Comparison of ENCODE assay signal across 8 cellular contexts in the genomic region with DNA sequence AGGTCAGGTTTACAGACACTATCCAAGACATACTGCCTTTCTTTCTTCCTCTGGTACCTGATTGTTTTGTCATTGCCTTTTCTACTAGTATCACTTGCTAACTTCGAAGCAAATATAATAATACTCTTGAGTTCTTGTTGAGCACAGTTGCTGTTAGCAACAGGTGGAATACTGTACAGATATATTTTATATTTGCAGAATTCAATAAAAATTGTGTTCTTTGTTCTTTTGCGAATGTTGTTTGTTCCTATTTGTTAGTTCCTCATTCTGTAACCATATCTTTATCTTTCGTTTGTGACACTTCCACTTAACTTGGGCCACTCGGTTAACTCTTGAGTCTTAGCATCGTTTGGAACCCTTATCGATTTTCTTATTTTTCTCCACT. TPM values are rescaled to one million over a fixed set of nuclear protein-coding genes. Genes with fewer than 3 reads are reported as not detected.
A peak's percentile ranks its signal among the peaks of the same experiment; 100 is the strongest.
DNase-seq lines count a peak whose midpoint lies in the region; TF ChIP-seq lines count a peak whose summit lies in the region.

No MANE protein-coding gene starts in this region.

- H3K27me3 Mint-ChIP-seq in neural crest cell (ENCODE audit: low read depth) = peaks cover 39% of the 10 kb centered on the region

- peak overlapping the region; percentile 92 for H3K4me3 ChIP-seq in Loucy (ENCODE audit: low read length, poor library complexity, severe bottlenecking)
- peak overlapping the region; percentile 80 for H3K4me3 ChIP-seq in colonic mucosa

- no peaks in the 10 kb centered on the region for H3F3A ChIP-seq in Loucy (ENCODE audit: low read depth)

- peak; percentile 13 for DNase-seq in GF-D8 (lab: John Stamatoyannopoulos, UW)
- DNase-seq in colonic mucosa = no peak
- DNase-seq in neural crest cell (ENCODE audit: low read depth, low spot score) = no peak
- no peak for DNase-seq in EL
- DNase-seq in occipital lobe (lab: John Stamatoyannopoulos, UW) = no peak
- no peak for DNase-seq in NCI-H2171 treated with DMSO at 0.1 percent for 48 hours (lab: John Stamatoyannopoulos, UW)
- DNase-seq in NCI-H524 treated with DMSO at 0.1 percent for 48 hours (lab: John Stamatoyannopoulos, UW) = no peak

- H3K79me2 ChIP-seq in Loucy (ENCODE audit: insufficient read depth, low read length) = peaks cover 41% of the 10 kb centered on the region

- no peaks in the 10 kb centered on the region for H3K27me3 ChIP-seq in Loucy (ENCODE audit: insufficient read depth, low read length, poor library complexity, severe bottlenecking)
- peaks cover under 1% of the 10 kb centered on the region for H3K27me3 ChIP-seq in colonic mucosa

- H2AFZ ChIP-seq in Loucy (ENCODE audit: low read length) = no peak overlapping the region

- TF ChIP-seq CTCF in Loucy (conservative IDR thresholded peaks at IDR 0.05; ENCODE audit: low read length) = no peak
- no peak for TF ChIP-seq CTCF in colonic mucosa (IDR thresholded peaks at IDR 0.05)
- TF ChIP-seq CTCF in neural crest cell (conservative IDR thresholded peaks at IDR 0.05) = no peak

- H3K27ac Mint-ChIP-seq in neural crest cell (ENCODE audit: unreplicated experiment) = no peak overlapping the region

- H3K36me3 ChIP-seq in Loucy (ENCODE audit: insufficient read depth, low read length) (peaks cover 9% of the 10 kb centered on the region; the same call in 1 of the 2 replicates), colonic mucosa (no peaks in the 10 kb centered on the region)

- peak overlapping the region; percentile 96 for H3K4me3 Mint-ChIP-seq in neural crest cell

- H3K9ac ChIP-seq in Loucy (ENCODE audit: low read depth, low read length, poor library complexity, severe bottlenecking) (peak overlapping the region; percentile 72), colonic mucosa (ENCODE audit: low read depth in 2 of 2, low read length in 2 of 2) (peak overlapping the region; percentile 68 to 92)

- no peaks in the 10 kb centered on the region for H3K9me3 ChIP-seq in Loucy (ENCODE audit: insufficient read depth, low read depth, low read length)
- H3K9me3 ChIP-seq in colonic mucosa = no peaks in the 10 kb centered on the region

- H3K9me2 ChIP-seq in Loucy (replicated peaks; ENCODE audit: low read depth, low read length) = no peaks in the 10 kb centered on the region

- H3K36me3 Mint-ChIP-seq in neural crest cell (ENCODE audit: low read depth) = peaks cover 3% of the 10 kb centered on the region

- H3K9me3 Mint-ChIP-seq in neural crest cell = no peaks in the 10 kb centered on the region

- peaks cover 26% of the 10 kb centered on the region for H3K4me1 Mint-ChIP-seq in neural crest cell

- peak overlapping the region; percentile 80 for H3K4me2 ChIP-seq in Loucy (ENCODE audit: low read depth, low read length, poor library complexity, severe bottlenecking)

- H3K4me1 ChIP-seq in Loucy (ENCODE audit: insufficient read depth, low read length, poor library complexity, severe bottlenecking) (peaks cover 33% of the 10 kb centered on the region), colonic mucosa (peaks cover 4% of the 10 kb centered on the region)

- peaks cover 32% of the 10 kb centered on the region for H4K20me1 ChIP-seq in Loucy (ENCODE audit: insufficient read depth, low read length, poor library complexity, severe bottlenecking)

- intact Hi-C loops in colonic mucosa (cut with DNase I) = no loop called here

- H3K27ac ChIP-seq in colonic mucosa = peak overlapping the region; percentile 80

RNA-seq across cellular contexts. Expression of a gene that starts 0.8 kb away (rescaled TPM):
- 10 to 100 TPM; 25.4 to 35.4 TPM for total RNA-seq in colonic mucosa
- 14.6 and 17.3 TPM in 2 replicates for total RNA-seq in neural crest cell
- total RNA-seq in occipital lobe = 13.7 TPM

RNA-seq across cellular contexts. Expression of a gene that starts 7.2 kb away (rescaled TPM):
- total RNA-seq in colonic mucosa (not detected), neural crest cell (0.66 and 0.72 TPM in 2 replicates), occipital lobe (12.9 TPM)
